In genomic region chr1:115062542-115063004, GRCh38 we compare ENCODE assay signal across 8 cellular contexts. TPM values are rescaled to one million over a fixed set of nuclear protein-coding genes. Genes with fewer than 3 reads are reported as not detected.
A peak's percentile ranks its signal among the peaks of the same experiment; 100 is the strongest.
DNase-seq lines count a peak whose midpoint lies in the region; ATAC-seq and TF ChIP-seq lines count a peak whose summit lies in the region.

No MANE protein-coding gene starts in this region.

- H4K20me1 ChIP-seq in Loucy (ENCODE audit: insufficient read depth, low read length, poor library complexity, severe bottlenecking) = no peaks in the 10 kb centered on the region

- H3K27ac ChIP-seq in foreskin keratinocyte = peak overlapping the region; percentile 63

- H3K4me3 ChIP-seq in Loucy (ENCODE audit: low read length, poor library complexity, severe bottlenecking) = peak overlapping the region; percentile 61

- H3K79me2 ChIP-seq in Loucy (ENCODE audit: insufficient read depth, low read length) = no peaks in the 10 kb centered on the region

- no peak for TF ChIP-seq CTCF in Loucy (conservative IDR thresholded peaks at IDR 0.05; ENCODE audit: low read length)
- no peak for TF ChIP-seq CTCF in foreskin keratinocyte (conservative IDR thresholded peaks at IDR 0.05)

- peak overlapping the region; percentile 72 for H3K4me2 ChIP-seq in Loucy (ENCODE audit: low read depth, low read length, poor library complexity, severe bottlenecking)

- no peak overlapping the region for H2AFZ ChIP-seq in Loucy (ENCODE audit: low read length)

- peak; percentile 89 for DNase-seq in activated CD8-positive, alpha-beta memory T cell treated with anti-CD3 and anti-CD28 coated beads for 24 hours
- DNase-seq in foreskin keratinocyte = peak; percentile 82 to 89
- DNase-seq in stimulated activated CD4-positive, alpha-beta T cell treated with anti-CD3 and anti-CD28 coated beads, Interleukin-4, amount 100 ng/mL, for 1 hour = peak; percentile 78
- DNase-seq in dedifferentiated amniotic fluid mesenchymal stem cell (ENCODE audit: extremely low spot score) = no peak
- no peak for DNase-seq in mesenteric fat pad (ENCODE audit: low spot score)
- no peak for DNase-seq in NCI-H128 (lab: John Stamatoyannopoulos, UW; ENCODE audit: unreplicated experiment)

- peak overlapping the region; percentile 63 for H3K9ac ChIP-seq in Loucy (ENCODE audit: low read depth, low read length, poor library complexity, severe bottlenecking)

- peak; percentile 74 for ATAC-seq in GM21390 (IDR thresholded peaks at IDR 0.05; ENCODE audit: unreplicated experiment)
- ATAC-seq in foreskin keratinocyte = peak; percentile 80

- no peaks in the 10 kb centered on the region; the same call in 1 of the 2 replicates for H3K36me3 ChIP-seq in Loucy (ENCODE audit: insufficient read depth, low read length)

- H3K27me3 ChIP-seq in Loucy (ENCODE audit: insufficient read depth, low read length, poor library complexity, severe bottlenecking) (no peaks in the 10 kb centered on the region), foreskin keratinocyte (no peaks in the 10 kb centered on the region)

- H3K9me3 ChIP-seq in Loucy (ENCODE audit: insufficient read depth, low read depth, low read length) = no peaks in the 10 kb centered on the region

- no peaks in the 10 kb centered on the region for H3K9me2 ChIP-seq in Loucy (replicated peaks; ENCODE audit: low read depth, low read length)

- H3K4me1 ChIP-seq in Loucy (ENCODE audit: insufficient read depth, low read length, poor library complexity, severe bottlenecking) (peaks cover 37% of the 10 kb centered on the region), foreskin keratinocyte (peaks cover 11% of the 10 kb centered on the region)

- H3F3A ChIP-seq in Loucy (ENCODE audit: low read depth) = peaks cover 7% of the 10 kb centered on the region

RNA-seq across cellular contexts. Expression of gene TSPAN2, which starts 26.7 kb away (rescaled TPM):
- total RNA-seq in foreskin keratinocyte (0.32 and 0.48 TPM in 2 replicates), mesenteric fat pad (4.3 TPM)
- polyA plus RNA-seq in foreskin keratinocyte = 0.17 and 0.30 TPM in 2 replicates

RNA-seq across cellular contexts. Expression of gene TSHB, which starts 32.9 kb away (rescaled TPM):
- not detected in 2 replicates for total RNA-seq in foreskin keratinocyte
- not detected in 2 replicates for polyA plus RNA-seq in foreskin keratinocyte
- total RNA-seq in mesenteric fat pad = not detected

Comparison
In these comparisons a context has a peak if more than half of its experiments do, and no peak if none do; other contexts are left out.
1. DNase-seq: peak in activated CD8-positive, alpha-beta memory T cell treated with anti-CD3 and anti-CD28 coated beads for 24 hours (single experiment), foreskin keratinocyte (2 of 2) and stimulated activated CD4-positive, alpha-beta T cell treated with anti-CD3 and anti-CD28 coated beads, Interleukin-4, amount 100 ng/mL, for 1 hour (single experiment); none in dedifferentiated amniotic fluid mesenchymal stem cell (single experiment), mesenteric fat pad (single experiment) and NCI-H128 (single experiment).